ENCODE assay signal across 1 cellular context in the genomic region with DNA sequence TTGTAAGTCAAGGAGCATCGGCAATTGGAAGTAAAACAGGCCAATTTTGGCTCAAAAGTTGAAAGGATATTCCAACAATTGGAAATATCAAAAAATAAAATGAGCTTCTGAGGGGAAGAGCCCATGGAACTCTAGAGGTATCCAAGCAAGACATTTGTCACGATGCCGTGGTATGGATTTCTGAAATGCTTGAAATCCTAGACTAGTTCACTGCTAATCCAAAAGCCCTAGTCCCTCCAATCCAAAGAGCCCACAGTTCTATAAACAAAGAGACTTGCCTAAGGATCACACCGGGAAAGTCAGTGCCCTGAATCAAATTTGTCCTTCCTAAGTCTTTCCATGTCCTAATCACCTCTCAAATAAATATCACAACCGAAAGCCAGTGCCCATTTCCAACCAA.
TF ChIP-seq lines count a peak whose summit lies in the region.

No MANE protein-coding gene starts in this region.

TF ChIP-seq in WTC11, 78 proteins besides CTCF, POLR2A, EP300 and RAD21 (continued from another document):
- TF ChIP-seq, protein P1, sequence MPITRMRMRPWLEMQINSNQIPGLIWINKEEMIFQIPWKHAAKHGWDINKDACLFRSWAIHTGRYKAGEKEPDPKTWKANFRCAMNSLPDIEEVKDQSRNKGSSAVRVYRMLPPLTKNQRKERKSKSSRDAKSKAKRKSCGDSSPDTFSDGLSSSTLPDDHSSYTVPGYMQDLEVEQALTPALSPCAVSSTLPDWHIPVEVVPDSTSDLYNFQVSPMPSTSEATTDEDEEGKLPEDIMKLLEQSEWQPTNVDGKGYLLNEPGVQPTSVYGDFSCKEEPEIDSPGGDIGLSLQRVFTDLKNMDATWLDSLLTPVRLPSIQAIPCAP (CRISPR knock-in tag; IDR thresholded peaks at IDR 0.05), result no peak
- TF ChIP-seq, protein P2, sequence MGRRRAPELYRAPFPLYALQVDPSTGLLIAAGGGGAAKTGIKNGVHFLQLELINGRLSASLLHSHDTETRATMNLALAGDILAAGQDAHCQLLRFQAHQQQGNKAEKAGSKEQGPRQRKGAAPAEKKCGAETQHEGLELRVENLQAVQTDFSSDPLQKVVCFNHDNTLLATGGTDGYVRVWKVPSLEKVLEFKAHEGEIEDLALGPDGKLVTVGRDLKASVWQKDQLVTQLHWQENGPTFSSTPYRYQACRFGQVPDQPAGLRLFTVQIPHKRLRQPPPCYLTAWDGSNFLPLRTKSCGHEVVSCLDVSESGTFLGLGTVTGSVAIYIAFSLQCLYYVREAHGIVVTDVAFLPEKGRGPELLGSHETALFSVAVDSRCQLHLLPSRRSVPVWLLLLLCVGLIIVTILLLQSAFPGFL (CRISPR knock-in tag; IDR thresholded peaks at IDR 0.05; ENCODE audit: borderline replicate concordance), result no peak
- TF ChIP-seq GTF2I (CRISPR knock-in tag; conservative IDR thresholded peaks at IDR 0.05) (no peak), ZNF317 (CRISPR knock-in tag; IDR thresholded peaks at IDR 0.05; ENCODE audit: borderline replicate concordance, low read depth) (no peak)
